1 cellular context compared by ENCODE assay signal in the genomic region with DNA sequence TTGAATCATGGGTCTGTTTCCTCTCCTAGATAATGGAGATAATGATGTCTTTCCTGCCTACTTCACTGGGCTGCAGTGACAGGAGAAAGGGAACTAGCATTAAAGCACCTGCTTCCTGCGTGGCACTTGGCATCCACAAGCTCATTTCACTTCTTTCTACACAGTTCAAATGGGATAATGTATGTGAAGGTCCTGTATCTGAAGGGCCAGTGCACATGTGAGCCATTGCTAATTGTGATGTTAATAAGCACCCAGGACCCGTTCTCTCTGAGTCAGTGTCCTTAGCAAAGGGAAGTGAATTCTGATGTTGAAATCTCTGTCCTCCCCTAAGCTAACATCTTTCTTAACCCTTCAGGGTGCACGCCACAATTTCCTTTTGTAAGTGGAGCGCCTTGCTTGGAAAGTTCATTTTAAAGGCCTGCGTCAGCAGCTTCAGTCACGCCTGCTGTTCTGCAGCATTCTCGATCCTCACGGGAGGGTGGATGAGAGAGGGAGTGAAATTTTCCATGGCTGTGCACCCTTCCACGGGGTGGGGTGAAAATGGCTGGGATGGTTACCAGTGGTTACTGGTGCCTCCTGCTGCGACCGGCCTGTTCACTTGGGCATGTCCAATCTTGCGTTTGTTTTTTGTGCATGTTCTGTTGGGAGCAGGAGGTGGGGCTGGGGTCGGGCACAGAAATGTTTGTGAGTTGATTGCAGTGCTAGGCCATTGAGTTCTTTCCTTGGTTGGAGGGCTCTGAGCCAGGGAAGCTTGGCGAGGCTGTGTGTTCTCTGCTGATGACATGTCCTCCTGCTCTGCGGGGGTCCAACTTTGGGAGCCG.
TF ChIP-seq lines count a peak whose summit lies in the region.

No MANE protein-coding gene starts in this region.

TF ChIP-seq in HEK293, 187 proteins besides CTCF, POLR2A, EP300 and RAD21 (continued from another document):
- TF ChIP-seq, protein P1, sequence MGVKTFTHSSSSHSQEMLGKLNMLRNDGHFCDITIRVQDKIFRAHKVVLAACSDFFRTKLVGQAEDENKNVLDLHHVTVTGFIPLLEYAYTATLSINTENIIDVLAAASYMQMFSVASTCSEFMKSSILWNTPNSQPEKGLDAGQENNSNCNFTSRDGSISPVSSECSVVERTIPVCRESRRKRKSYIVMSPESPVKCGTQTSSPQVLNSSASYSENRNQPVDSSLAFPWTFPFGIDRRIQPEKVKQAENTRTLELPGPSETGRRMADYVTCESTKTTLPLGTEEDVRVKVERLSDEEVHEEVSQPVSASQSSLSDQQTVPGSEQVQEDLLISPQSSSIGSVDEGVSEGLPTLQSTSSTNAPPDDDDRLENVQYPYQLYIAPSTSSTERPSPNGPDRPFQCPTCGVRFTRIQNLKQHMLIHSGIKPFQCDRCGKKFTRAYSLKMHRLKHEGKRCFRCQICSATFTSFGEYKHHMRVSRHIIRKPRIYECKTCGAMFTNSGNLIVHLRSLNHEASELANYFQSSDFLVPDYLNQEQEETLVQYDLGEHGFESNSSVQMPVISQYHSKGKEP (tag by site-specific recombination; IDR thresholded peaks at IDR 0.05), result peak; percentile 54; the same call in 1 of the 2 replicates
- no peak for TF ChIP-seq ZNF404 (tag by site-specific recombination; IDR thresholded peaks at IDR 0.05)
- TF ChIP-seq, protein P2, sequence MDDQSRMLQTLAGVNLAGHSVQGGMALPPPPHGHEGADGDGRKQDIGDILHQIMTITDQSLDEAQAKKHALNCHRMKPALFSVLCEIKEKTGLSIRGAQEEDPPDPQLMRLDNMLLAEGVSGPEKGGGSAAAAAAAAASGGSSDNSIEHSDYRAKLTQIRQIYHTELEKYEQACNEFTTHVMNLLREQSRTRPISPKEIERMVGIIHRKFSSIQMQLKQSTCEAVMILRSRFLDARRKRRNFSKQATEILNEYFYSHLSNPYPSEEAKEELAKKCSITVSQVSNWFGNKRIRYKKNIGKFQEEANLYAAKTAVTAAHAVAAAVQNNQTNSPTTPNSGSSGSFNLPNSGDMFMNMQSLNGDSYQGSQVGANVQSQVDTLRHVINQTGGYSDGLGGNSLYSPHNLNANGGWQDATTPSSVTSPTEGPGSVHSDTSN (CRISPR knock-in tag; IDR thresholded peaks at IDR 0.05), result no peak
- TF ChIP-seq, protein P3, sequence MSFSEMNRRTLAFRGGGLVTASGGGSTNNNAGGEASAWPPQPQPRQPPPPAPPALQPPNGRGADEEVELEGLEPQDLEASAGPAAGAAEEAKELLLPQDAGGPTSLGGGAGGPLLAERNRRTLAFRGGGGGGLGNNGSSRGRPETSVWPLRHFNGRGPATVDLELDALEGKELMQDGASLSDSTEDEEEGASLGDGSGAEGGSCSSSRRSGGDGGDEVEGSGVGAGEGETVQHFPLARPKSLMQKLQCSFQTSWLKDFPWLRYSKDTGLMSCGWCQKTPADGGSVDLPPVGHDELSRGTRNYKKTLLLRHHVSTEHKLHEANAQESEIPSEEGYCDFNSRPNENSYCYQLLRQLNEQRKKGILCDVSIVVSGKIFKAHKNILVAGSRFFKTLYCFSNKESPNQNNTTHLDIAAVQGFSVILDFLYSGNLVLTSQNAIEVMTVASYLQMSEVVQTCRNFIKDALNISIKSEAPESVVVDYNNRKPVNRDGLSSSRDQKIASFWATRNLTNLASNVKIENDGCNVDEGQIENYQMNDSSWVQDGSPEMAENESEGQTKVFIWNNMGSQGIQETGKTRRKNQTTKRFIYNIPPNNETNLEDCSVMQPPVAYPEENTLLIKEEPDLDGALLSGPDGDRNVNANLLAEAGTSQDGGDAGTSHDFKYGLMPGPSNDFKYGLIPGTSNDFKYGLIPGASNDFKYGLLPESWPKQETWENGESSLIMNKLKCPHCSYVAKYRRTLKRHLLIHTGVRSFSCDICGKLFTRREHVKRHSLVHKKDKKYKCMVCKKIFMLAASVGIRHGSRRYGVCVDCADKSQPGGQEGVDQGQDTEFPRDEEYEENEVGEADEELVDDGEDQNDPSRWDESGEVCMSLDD (tag by site-specific recombination; IDR thresholded peaks at IDR 0.05), result no peak
- no peak for TF ChIP-seq ZNF664 (tag by site-specific recombination; IDR thresholded peaks at IDR 0.05)
- no peak for TF ChIP-seq ZXDB (tag by site-specific recombination; IDR thresholded peaks at IDR 0.05)
- no peak; the same call in 1 of the 2 replicates for TF ChIP-seq IKZF3 (tag by site-specific recombination; IDR thresholded peaks at IDR 0.05)
- TF ChIP-seq KLF9 (tag by site-specific recombination; IDR thresholded peaks at IDR 0.05; ENCODE audit: low read depth), result no peak
- TF ChIP-seq ZNF585B (tag by site-specific recombination; IDR thresholded peaks at IDR 0.05), result no peak
- no peak for TF ChIP-seq ZNF792 (tag by site-specific recombination; IDR thresholded peaks at IDR 0.05)
- TF ChIP-seq GLI2 (tag by site-specific recombination; IDR thresholded peaks at IDR 0.05; ENCODE audit: borderline replicate concordance, low read depth), result no peak
- peak; percentile 66 for TF ChIP-seq ZIC2 (tag by site-specific recombination; IDR thresholded peaks at IDR 0.05)
- no peak for TF ChIP-seq ZNF10 (tag by site-specific recombination; IDR thresholded peaks at IDR 0.05)
- TF ChIP-seq ZSCAN16 (tag by site-specific recombination; IDR thresholded peaks at IDR 0.05), result no peak
- TF ChIP-seq ZNF324 (tag by site-specific recombination; IDR thresholded peaks at IDR 0.05), result no peak
- no peak for TF ChIP-seq ZSCAN23 (tag by site-specific recombination; IDR thresholded peaks at IDR 0.05)
- TF ChIP-seq HOXC10 (CRISPR knock-in tag; IDR thresholded peaks at IDR 0.05), result no peak
- TF ChIP-seq ZNF2 (tag by site-specific recombination; IDR thresholded peaks at IDR 0.05), result 0 out of 2 replicates have a peak, but pooled peaks have one; percentile 27
- no peak for TF ChIP-seq ZNF391 (tag by site-specific recombination; IDR thresholded peaks at IDR 0.05; ENCODE audit: borderline replicate concordance, low read depth)
- TF ChIP-seq KLF1 (tag by site-specific recombination; IDR thresholded peaks at IDR 0.05), result 0 out of 2 replicates have a peak, but pooled peaks have one; percentile 22
- no peak for TF ChIP-seq ZNF354C (tag by site-specific recombination; IDR thresholded peaks at IDR 0.05; ENCODE audit: borderline replicate concordance, low read depth)
TF ChIP-seq in HEK293: peak in this region for 15.
